19 cellular contexts compared by ENCODE assay signal in the genomic region with DNA sequence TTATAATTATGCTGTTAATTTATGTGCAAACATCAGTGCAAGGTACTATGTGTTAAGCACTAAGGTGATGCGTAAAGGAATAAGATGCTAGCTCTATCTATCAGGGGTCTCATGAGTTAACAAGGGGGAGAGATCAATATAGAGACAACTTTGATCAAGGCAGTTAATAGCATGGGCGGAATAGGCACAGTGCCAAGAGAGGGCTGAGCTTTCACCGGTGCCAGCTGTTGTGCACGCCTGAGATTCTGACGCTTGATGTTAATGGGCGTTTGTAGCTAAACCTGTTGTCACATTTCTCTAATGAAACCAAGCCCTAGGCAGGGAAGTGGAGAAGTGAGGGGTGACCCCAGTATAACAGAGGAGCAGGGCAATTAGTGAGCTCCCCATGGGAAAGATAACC.
"Had no signal": no experiment of that assay in that cellular context is flagged by ENCODE, and none has a peak within 500 bp of the region (broad histone marks: within the 10 kb centered on the region; RNA-seq: fewer than 3 reads in every experiment).

No MANE protein-coding gene starts in this region.

- DNase-seq: activated CD4-positive, alpha-beta T cell treated with anti-CD3 and anti-CD28 coated beads, Interleukin-2, amount 50 U/mL, for 4 hours; activated CD4-positive, CD25-positive, alpha-beta regulatory T cell treated with anti-CD3 and anti-CD28 coated beads, Interleukin-2, amount 50 U/mL, for 72 hours; activated CD8-positive, alpha-beta memory T cell treated with anti-CD3 and anti-CD28 coated beads, Interleukin-2, amount 10 ng/mL, durations not matched to agents 7 days and 5 days; activated effector memory CD4-positive, alpha-beta T cell treated with anti-CD3 and anti-CD28 coated beads, Interleukin-2, amount 50 U/mL, for 16 hours; activated T-cell treated with anti-CD3 and anti-CD28 coated beads, Interleukin-2, amount 50 U/mL, for 24 hours; amygdala; cortex of kidney; effector CD8-positive, alpha-beta T cell; foreskin melanocyte; head of caudate nucleus; naive thymus-derived CD4-positive, alpha-beta T cell; posterior cingulate gyrus had no signal

- FAIRE-seq: islet of Langerhans had no signal

- H3K4me1 Mint-ChIP-seq: activated CD8-positive, alpha-beta memory T cell treated with anti-CD3 and anti-CD28 coated beads, Interleukin-2, amount 10 ng/mL, durations not matched to agents 7 days and 5 days; central memory CD8-positive, alpha-beta T cell; naive thymus-derived CD4-positive, alpha-beta T cell; stimulated activated effector memory CD8-positive, alpha-beta T cell treated with anti-CD3 and anti-CD28 coated beads, Interleukin-12 subunit alpha, Interleukin-12 subunit beta, amount 100 ng/mL, for 72 hours had no signal

- H3K36me3 ChIP-seq: tibial nerve had no signal

- H3K4me1 ChIP-seq: tibial nerve had no signal

- H3K9me3 Mint-ChIP-seq: activated naive CD4-positive, alpha-beta T cell treated with anti-CD3 and anti-CD28 coated beads, Interleukin-2, amount 50 U/mL, for 72 hours; activated T-cell treated with anti-CD3 and anti-CD28 coated beads, Interleukin-2, amount 50 U/mL, for 24 hours; central memory CD8-positive, alpha-beta T cell; naive thymus-derived CD4-positive, alpha-beta T cell; stimulated activated effector memory CD8-positive, alpha-beta T cell treated with anti-CD3 and anti-CD28 coated beads, Interleukin-12 subunit alpha, Interleukin-12 subunit beta, amount 100 ng/mL, for 72 hours had no signal

- H3K27me3 Mint-ChIP-seq: activated T-cell treated with anti-CD3 and anti-CD28 coated beads, Interleukin-2, amount 50 U/mL, for 24 hours had no signal

- H3K4me3 Mint-ChIP-seq: activated CD8-positive, alpha-beta memory T cell treated with anti-CD3 and anti-CD28 coated beads, Interleukin-2, amount 10 ng/mL, durations not matched to agents 7 days and 5 days; activated T-cell treated with anti-CD3 and anti-CD28 coated beads, Interleukin-2, amount 50 U/mL, for 24 hours; brain; central memory CD8-positive, alpha-beta T cell; naive thymus-derived CD4-positive, alpha-beta T cell; stimulated activated effector memory CD8-positive, alpha-beta T cell treated with anti-CD3 and anti-CD28 coated beads, Interleukin-12 subunit alpha, Interleukin-12 subunit beta, amount 100 ng/mL, for 72 hours had no signal

- H3K27ac Mint-ChIP-seq: activated CD8-positive, alpha-beta memory T cell treated with anti-CD3 and anti-CD28 coated beads, Interleukin-2, amount 10 ng/mL, durations not matched to agents 7 days and 5 days; activated naive CD4-positive, alpha-beta T cell treated with anti-CD3 and anti-CD28 coated beads, Interleukin-2, amount 50 U/mL, for 72 hours; activated T-cell treated with anti-CD3 and anti-CD28 coated beads, Interleukin-2, amount 50 U/mL, for 24 hours; brain; naive thymus-derived CD4-positive, alpha-beta T cell; stimulated activated effector memory CD8-positive, alpha-beta T cell treated with anti-CD3 and anti-CD28 coated beads, Interleukin-12 subunit alpha, Interleukin-12 subunit beta, amount 100 ng/mL, for 72 hours had no signal

- H3K27ac ChIP-seq: skin epidermis, tibial nerve had no signal

- H3K27me3 ChIP-seq: tibial nerve had no signal

- H3K36me3 Mint-ChIP-seq: activated CD8-positive, alpha-beta memory T cell treated with anti-CD3 and anti-CD28 coated beads, Interleukin-2, amount 10 ng/mL, durations not matched to agents 7 days and 5 days; activated naive CD4-positive, alpha-beta T cell treated with anti-CD3 and anti-CD28 coated beads, Interleukin-2, amount 50 U/mL, for 72 hours; brain; naive thymus-derived CD4-positive, alpha-beta T cell; stimulated activated effector memory CD8-positive, alpha-beta T cell treated with anti-CD3 and anti-CD28 coated beads, Interleukin-12 subunit alpha, Interleukin-12 subunit beta, amount 100 ng/mL, for 72 hours had no signal

- H3K4me3 ChIP-seq: skin epidermis, tibial nerve had no signal

- ATAC-seq: activated CD8-positive, alpha-beta memory T cell treated with anti-CD3 and anti-CD28 coated beads, Interleukin-2, amount 10 ng/mL, durations not matched to agents 7 days and 5 days; activated naive CD4-positive, alpha-beta T cell treated with anti-CD3 and anti-CD28 coated beads, Interleukin-2, amount 50 U/mL, for 72 hours; naive thymus-derived CD4-positive, alpha-beta T cell; stimulated activated effector memory CD8-positive, alpha-beta T cell treated with anti-CD3 and anti-CD28 coated beads, Interleukin-12 subunit alpha, Interleukin-12 subunit beta, amount 100 ng/mL, for 72 hours had no signal
